ENCODE assay signal across 1 cellular context in the genomic region with DNA sequence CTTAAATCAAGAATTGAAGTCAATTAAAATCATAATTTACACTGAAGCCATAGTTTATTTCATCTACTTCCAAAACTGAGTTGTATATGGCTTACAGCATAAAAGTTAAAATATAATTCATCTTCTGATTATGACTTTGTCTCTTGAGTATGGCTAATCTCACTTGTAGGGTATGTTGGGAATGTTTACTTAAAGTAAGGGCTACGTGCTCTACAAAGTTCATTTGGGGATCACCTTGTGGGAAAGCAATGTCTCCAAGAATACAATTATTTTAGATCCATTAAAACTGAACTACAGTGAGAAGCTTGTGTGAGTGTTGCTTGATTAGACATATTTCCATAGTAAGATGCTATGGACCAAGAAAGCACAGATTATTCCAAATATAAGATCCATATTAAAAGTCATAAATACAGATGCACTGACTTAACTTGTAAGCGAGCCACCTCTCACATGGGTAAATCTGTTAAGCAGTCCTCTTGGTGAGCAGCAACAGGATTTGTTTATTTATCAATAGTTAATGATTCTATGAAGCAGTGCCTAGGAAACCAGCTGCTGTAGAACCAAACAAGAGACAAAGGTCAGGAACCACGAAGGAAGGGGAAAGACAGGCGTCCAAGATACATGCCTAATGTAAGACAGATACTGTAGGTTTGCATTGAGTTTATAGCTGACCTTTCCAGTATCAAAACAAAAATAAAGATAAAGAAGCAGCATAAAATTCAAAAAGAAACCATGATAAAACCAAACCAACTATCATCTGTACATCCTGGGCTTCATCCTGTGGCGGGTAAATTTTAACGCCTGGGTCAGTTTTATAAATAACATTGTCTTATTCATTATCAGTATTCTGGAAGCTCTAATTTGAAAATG.
TF ChIP-seq lines count a peak whose summit lies in the region.

No MANE protein-coding gene starts in this region.

TF ChIP-seq in HepG2, 621 proteins besides CTCF, POLR2A, EP300 and RAD21 (continued from another document and continues in another):
- no peak for TF ChIP-seq SYNCRIP (IDR thresholded peaks at IDR 0.05; ENCODE audit: insufficient read depth, low read depth, low read length)
- peak; percentile 87; the same call in 1 of the 2 replicates for TF ChIP-seq CHD4 (IDR thresholded peaks at IDR 0.05; ENCODE audit: borderline replicate concordance, low read length)
- no peak for TF ChIP-seq ZNF230 (CRISPR knock-in tag; IDR thresholded peaks at IDR 0.05)
- TF ChIP-seq, protein P1, sequence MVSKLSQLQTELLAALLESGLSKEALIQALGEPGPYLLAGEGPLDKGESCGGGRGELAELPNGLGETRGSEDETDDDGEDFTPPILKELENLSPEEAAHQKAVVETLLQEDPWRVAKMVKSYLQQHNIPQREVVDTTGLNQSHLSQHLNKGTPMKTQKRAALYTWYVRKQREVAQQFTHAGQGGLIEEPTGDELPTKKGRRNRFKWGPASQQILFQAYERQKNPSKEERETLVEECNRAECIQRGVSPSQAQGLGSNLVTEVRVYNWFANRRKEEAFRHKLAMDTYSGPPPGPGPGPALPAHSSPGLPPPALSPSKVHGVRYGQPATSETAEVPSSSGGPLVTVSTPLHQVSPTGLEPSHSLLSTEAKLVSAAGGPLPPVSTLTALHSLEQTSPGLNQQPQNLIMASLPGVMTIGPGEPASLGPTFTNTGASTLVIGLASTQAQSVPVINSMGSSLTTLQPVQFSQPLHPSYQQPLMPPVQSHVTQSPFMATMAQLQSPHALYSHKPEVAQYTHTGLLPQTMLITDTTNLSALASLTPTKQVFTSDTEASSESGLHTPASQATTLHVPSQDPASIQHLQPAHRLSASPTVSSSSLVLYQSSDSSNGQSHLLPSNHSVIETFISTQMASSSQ (IDR thresholded peaks at IDR 0.05; ENCODE audit: low read depth) = peak; percentile 91
- TF ChIP-seq, protein P1 (CRISPR knock-in tag; IDR thresholded peaks at IDR 0.05; ENCODE audit: borderline replicate concordance) = peak; percentile 74; the same call in 1 of the 2 replicates
- TF ChIP-seq POLR2AphosphoS2 (IDR thresholded peaks at IDR 0.05; ENCODE audit: low read depth, low read length) = no peak
- peak; percentile 70 for TF ChIP-seq RARA (CRISPR knock-in tag; IDR thresholded peaks at IDR 0.05)
- no peak for TF ChIP-seq RORA (CRISPR knock-in tag; IDR thresholded peaks at IDR 0.05)
- TF ChIP-seq, protein P2, sequence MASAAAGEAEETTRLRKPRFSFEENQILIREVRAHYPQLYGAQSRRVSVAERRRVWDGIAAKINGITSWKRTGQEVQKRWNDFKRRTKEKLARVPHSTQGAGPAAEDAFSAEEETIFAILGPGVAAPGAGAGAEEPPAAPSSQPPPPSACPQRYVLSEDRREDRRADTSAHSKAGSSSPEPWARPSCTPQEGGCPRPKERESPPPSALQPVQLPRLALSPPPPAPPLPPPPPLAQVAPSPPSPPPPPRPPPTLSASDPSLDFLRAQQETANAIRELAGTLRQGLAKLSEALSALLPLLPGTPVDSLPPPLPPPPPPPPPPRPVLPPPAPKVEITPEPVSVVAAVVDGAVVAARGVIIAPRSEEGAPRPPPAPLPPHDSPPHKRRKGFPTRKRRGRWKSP (CRISPR knock-in tag; IDR thresholded peaks at IDR 0.05) = no peak
- TF ChIP-seq GATAD1 (CRISPR knock-in tag; IDR thresholded peaks at IDR 0.05) = no peak
- TF ChIP-seq TGIF2 (CRISPR knock-in tag; IDR thresholded peaks at IDR 0.05) = no peak
- no peak for TF ChIP-seq ZNF101 (CRISPR knock-in tag; IDR thresholded peaks at IDR 0.05; ENCODE audit: borderline replicate concordance, low read depth)
- TF ChIP-seq NFKB2 (CRISPR knock-in tag; IDR thresholded peaks at IDR 0.05; ENCODE audit: borderline replicate concordance) = no peak
- TF ChIP-seq, protein P3, sequence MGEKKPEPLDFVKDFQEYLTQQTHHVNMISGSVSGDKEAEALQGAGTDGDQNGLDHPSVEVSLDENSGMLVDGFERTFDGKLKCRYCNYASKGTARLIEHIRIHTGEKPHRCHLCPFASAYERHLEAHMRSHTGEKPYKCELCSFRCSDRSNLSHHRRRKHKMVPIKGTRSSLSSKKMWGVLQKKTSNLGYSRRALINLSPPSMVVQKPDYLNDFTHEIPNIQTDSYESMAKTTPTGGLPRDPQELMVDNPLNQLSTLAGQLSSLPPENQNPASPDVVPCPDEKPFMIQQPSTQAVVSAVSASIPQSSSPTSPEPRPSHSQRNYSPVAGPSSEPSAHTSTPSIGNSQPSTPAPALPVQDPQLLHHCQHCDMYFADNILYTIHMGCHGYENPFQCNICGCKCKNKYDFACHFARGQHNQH (CRISPR knock-in tag; IDR thresholded peaks at IDR 0.05) = peak; percentile 48; the same call in 1 of the 2 replicates
- TF ChIP-seq, protein P4, sequence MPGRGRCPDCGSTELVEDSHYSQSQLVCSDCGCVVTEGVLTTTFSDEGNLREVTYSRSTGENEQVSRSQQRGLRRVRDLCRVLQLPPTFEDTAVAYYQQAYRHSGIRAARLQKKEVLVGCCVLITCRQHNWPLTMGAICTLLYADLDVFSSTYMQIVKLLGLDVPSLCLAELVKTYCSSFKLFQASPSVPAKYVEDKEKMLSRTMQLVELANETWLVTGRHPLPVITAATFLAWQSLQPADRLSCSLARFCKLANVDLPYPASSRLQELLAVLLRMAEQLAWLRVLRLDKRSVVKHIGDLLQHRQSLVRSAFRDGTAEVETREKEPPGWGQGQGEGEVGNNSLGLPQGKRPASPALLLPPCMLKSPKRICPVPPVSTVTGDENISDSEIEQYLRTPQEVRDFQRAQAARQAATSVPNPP (CRISPR knock-in tag; IDR thresholded peaks at IDR 0.05) = no peak
- TF ChIP-seq JARID2 (CRISPR knock-in tag; IDR thresholded peaks at IDR 0.05; ENCODE audit: insufficient replicate concordance) = no peak
- TF ChIP-seq HNRNPUL1 (IDR thresholded peaks at IDR 0.05; ENCODE audit: low read depth, low read length) = peak; percentile 36; the same call in 1 of the 2 replicates
- TF ChIP-seq HNF4G (IDR thresholded peaks at IDR 0.05; ENCODE audit: borderline replicate concordance, low read depth, low read length) = peak; percentile 60; the same call in 1 of the 2 replicates
- TF ChIP-seq HNF4G (CRISPR knock-in tag; IDR thresholded peaks at IDR 0.05; ENCODE audit: borderline replicate concordance, low read depth) = no peak
- TF ChIP-seq, protein P5, sequence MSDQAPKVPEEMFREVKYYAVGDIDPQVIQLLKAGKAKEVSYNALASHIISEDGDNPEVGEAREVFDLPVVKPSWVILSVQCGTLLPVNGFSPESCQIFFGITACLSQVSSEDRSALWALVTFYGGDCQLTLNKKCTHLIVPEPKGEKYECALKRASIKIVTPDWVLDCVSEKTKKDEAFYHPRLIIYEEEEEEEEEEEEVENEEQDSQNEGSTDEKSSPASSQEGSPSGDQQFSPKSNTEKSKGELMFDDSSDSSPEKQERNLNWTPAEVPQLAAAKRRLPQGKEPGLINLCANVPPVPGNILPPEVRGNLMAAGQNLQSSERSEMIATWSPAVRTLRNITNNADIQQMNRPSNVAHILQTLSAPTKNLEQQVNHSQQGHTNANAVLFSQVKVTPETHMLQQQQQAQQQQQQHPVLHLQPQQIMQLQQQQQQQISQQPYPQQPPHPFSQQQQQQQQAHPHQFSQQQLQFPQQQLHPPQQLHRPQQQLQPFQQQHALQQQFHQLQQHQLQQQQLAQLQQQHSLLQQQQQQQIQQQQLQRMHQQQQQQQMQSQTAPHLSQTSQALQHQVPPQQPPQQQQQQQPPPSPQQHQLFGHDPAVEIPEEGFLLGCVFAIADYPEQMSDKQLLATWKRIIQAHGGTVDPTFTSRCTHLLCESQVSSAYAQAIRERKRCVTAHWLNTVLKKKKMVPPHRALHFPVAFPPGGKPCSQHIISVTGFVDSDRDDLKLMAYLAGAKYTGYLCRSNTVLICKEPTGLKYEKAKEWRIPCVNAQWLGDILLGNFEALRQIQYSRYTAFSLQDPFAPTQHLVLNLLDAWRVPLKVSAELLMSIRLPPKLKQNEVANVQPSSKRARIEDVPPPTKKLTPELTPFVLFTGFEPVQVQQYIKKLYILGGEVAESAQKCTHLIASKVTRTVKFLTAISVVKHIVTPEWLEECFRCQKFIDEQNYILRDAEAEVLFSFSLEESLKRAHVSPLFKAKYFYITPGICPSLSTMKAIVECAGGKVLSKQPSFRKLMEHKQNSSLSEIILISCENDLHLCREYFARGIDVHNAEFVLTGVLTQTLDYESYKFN (CRISPR knock-in tag; conservative IDR thresholded peaks at IDR 0.05) = peak; percentile 94
- no peak for TF ChIP-seq PTBP1 (IDR thresholded peaks at IDR 0.05; ENCODE audit: low read depth, low read length, poor library complexity, severe bottlenecking)
- no peak for TF ChIP-seq ZFY (CRISPR knock-in tag; IDR thresholded peaks at IDR 0.05)
- no peak for TF ChIP-seq TCF7L2 (IDR thresholded peaks at IDR 0.05; ENCODE audit: low read depth, low read length)
- no peak for TF ChIP-seq MAFF (IDR thresholded peaks at IDR 0.05; ENCODE audit: low read depth, low read length)
- TF ChIP-seq SP2 (CRISPR knock-in tag; IDR thresholded peaks at IDR 0.05) = no peak
- no peak for TF ChIP-seq ZBTB3 (CRISPR knock-in tag; IDR thresholded peaks at IDR 0.05; ENCODE audit: borderline replicate concordance, low read depth)
- no peak for TF ChIP-seq SETDB1 (CRISPR knock-in tag; IDR thresholded peaks at IDR 0.05; ENCODE audit: borderline replicate concordance)
- TF ChIP-seq FOSL1 (CRISPR knock-in tag; IDR thresholded peaks at IDR 0.05; ENCODE audit: borderline replicate concordance) = no peak
- TF ChIP-seq ZNF232 (CRISPR knock-in tag; IDR thresholded peaks at IDR 0.05; ENCODE audit: borderline replicate concordance) = no peak
- TF ChIP-seq ZNF775 (CRISPR knock-in tag; IDR thresholded peaks at IDR 0.05; ENCODE audit: borderline replicate concordance) = no peak
- TF ChIP-seq PITX1 (CRISPR knock-in tag; IDR thresholded peaks at IDR 0.05) = no peak
- TF ChIP-seq ZSCAN30 (CRISPR knock-in tag; IDR thresholded peaks at IDR 0.05) = no peak
- no peak for TF ChIP-seq TBL1XR1 (IDR thresholded peaks at IDR 0.05; ENCODE audit: borderline replicate concordance, low read length, partially characterized antibody)
- 0 out of 2 replicates have a peak, but pooled peaks have one; percentile 2 for TF ChIP-seq SMC3 (IDR thresholded peaks at IDR 0.05; ENCODE audit: low read length)
- no peak for TF ChIP-seq ZNF225 (CRISPR knock-in tag; IDR thresholded peaks at IDR 0.05)
- TF ChIP-seq ISL2 (CRISPR knock-in tag; IDR thresholded peaks at IDR 0.05) = no peak
- TF ChIP-seq, protein P6, sequence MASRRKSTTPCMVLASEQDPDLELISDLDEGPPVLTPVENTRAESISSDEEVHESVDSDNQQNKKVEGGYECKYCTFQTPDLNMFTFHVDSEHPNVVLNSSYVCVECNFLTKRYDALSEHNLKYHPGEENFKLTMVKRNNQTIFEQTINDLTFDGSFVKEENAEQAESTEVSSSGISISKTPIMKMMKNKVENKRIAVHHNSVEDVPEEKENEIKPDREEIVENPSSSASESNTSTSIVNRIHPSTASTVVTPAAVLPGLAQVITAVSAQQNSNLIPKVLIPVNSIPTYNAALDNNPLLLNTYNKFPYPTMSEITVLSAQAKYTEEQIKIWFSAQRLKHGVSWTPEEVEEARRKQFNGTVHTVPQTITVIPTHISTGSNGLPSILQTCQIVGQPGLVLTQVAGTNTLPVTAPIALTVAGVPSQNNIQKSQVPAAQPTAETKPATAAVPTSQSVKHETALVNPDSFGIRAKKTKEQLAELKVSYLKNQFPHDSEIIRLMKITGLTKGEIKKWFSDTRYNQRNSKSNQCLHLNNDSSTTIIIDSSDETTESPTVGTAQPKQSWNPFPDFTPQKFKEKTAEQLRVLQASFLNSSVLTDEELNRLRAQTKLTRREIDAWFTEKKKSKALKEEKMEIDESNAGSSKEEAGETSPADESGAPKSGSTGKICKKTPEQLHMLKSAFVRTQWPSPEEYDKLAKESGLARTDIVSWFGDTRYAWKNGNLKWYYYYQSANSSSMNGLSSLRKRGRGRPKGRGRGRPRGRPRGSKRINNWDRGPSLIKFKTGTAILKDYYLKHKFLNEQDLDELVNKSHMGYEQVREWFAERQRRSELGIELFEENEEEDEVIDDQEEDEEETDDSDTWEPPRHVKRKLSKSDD (CRISPR knock-in tag; IDR thresholded peaks at IDR 0.05; ENCODE audit: low read depth) = no peak
- TF ChIP-seq FOXO1 (CRISPR knock-in tag; IDR thresholded peaks at IDR 0.05) = no peak
- no peak for TF ChIP-seq ZNF75D (CRISPR knock-in tag; IDR thresholded peaks at IDR 0.05; ENCODE audit: borderline replicate concordance)
- no peak for TF ChIP-seq THYN1 (CRISPR knock-in tag; IDR thresholded peaks at IDR 0.05; ENCODE audit: borderline replicate concordance, low read depth)
- no peak for TF ChIP-seq ZNF333 (CRISPR knock-in tag; IDR thresholded peaks at IDR 0.05; ENCODE audit: borderline replicate concordance)
- peak in 1 of 2 experiments; percentile 3; a peak in 1 of 4 replicates for TF ChIP-seq NR2F1 (CRISPR knock-in tag; IDR thresholded peaks at IDR 0.05)
- no peak for TF ChIP-seq ETV5 (CRISPR knock-in tag; IDR thresholded peaks at IDR 0.05; ENCODE audit: borderline replicate concordance)
- TF ChIP-seq, protein P7, sequence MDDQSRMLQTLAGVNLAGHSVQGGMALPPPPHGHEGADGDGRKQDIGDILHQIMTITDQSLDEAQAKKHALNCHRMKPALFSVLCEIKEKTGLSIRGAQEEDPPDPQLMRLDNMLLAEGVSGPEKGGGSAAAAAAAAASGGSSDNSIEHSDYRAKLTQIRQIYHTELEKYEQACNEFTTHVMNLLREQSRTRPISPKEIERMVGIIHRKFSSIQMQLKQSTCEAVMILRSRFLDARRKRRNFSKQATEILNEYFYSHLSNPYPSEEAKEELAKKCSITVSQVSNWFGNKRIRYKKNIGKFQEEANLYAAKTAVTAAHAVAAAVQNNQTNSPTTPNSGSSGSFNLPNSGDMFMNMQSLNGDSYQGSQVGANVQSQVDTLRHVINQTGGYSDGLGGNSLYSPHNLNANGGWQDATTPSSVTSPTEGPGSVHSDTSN (CRISPR knock-in tag; IDR thresholded peaks at IDR 0.05; ENCODE audit: borderline replicate concordance) = no peak
- TF ChIP-seq, protein P8, sequence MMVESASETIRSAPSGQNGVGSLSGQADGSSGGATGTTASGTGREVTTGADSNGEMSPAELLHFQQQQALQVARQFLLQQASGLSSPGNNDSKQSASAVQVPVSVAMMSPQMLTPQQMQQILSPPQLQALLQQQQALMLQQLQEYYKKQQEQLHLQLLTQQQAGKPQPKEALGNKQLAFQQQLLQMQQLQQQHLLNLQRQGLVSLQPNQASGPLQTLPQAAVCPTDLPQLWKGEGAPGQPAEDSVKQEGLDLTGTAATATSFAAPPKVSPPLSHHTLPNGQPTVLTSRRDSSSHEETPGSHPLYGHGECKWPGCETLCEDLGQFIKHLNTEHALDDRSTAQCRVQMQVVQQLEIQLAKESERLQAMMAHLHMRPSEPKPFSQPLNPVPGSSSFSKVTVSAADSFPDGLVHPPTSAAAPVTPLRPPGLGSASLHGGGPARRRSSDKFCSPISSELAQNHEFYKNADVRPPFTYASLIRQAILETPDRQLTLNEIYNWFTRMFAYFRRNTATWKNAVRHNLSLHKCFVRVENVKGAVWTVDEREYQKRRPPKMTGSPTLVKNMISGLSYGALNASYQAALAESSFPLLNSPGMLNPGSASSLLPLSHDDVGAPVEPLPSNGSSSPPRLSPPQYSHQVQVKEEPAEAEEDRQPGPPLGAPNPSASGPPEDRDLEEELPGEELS (CRISPR knock-in tag; IDR thresholded peaks at IDR 0.05) = peak; percentile 84
